ENCODE assay signal across 10 cellular contexts in the genomic region with DNA sequence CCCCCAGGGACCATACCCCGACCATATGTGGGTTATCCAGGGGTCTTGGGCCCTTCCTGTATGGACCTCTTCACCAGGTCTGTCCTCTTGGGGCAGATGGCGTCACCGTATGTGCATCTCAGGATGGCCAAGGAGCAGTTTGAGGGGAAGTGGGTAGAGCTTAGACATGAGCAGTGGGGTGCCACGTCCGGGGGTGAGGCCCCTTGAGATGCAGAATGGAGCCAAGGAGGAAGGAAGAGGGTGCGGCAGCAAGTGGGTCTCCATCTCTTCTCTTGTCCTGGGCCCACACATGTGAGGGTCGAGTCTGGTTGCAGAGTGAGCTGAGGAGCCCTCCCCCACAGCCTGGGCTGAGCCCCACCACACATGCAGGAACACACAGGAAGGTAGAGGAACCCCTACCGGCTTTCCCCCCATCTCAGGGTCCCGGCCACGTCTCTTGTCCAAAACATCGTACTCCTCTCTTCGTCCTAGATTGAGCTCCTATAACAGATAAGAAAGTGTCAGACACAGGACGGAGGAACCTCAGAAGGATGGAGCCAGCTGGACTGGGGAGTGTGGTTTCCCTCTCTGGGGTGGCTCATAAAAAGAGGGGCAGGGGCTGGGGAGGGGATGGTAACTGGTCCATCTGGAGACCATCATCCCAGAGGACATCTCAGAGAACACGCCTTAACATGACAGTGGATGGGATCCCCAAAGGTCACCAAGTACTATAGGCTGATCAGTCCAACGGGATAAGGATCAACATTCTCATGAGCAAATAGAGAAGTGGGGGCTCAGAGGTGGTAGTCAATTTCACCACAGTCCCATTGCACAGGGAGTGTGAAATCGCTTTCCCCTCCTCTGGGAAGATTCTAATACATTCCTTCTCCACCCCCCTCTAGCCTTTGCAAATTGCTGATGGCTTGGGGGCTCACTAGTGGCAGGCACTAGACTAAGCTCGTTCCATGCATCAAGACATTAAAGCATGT.
DNase-seq lines count a peak whose midpoint lies in the region; ATAC-seq, FAIRE-seq and TF ChIP-seq lines count a peak whose summit lies in the region.
"Had no signal": no experiment of that assay in that cellular context is flagged by ENCODE, and none has a peak within 500 bp of the region (broad histone marks: within the 10 kb centered on the region; RNA-seq: fewer than 3 reads in every experiment).

No MANE protein-coding gene starts in this region.

- TF ChIP-seq POLR2A in endothelial cell of umbilical vein (IDR thresholded peaks at IDR 0.05; ENCODE audit: low read depth, low read length): no peak

- peak; percentile 12 for ATAC-seq in T-helper 17 cell
- ATAC-seq in HG03354 (IDR thresholded peaks at IDR 0.05; ENCODE audit: poor library complexity, severe bottlenecking, unreplicated experiment): no peak
- ATAC-seq in HG03139 (IDR thresholded peaks at IDR 0.05; ENCODE audit: unreplicated experiment): no peak

- no peak overlapping the region for H2AFZ ChIP-seq in endothelial cell of umbilical vein (ENCODE audit: low read depth, low read length)
- H2AFZ ChIP-seq: parathyroid adenoma had no signal

- H3K79me2 ChIP-seq in endothelial cell of umbilical vein (ENCODE audit: control insufficient read depth, insufficient read depth, low read length): no peaks in the 10 kb centered on the region
- H3K79me2 ChIP-seq: parathyroid adenoma had no signal

- no peak for FAIRE-seq in endothelial cell of umbilical vein (lab: Jason Lieb, UNC)
- FAIRE-seq: colon had no signal

- no peaks in the 10 kb centered on the region for H4K20me1 ChIP-seq in endothelial cell of umbilical vein (replicated peaks; ENCODE audit: control insufficient read depth, extremely low read depth, insufficient read depth, low read length)

- H3K4me1 Mint-ChIP-seq in T-helper 17 cell: peaks cover 55% of the 10 kb centered on the region

- POLR2A ChIA-PET in endothelial cell of umbilical vein (lab: Charles Lee): no interaction called here
- POLR2A ChIA-PET in GM10248 (lab: Yijun Ruan, JAX): interaction anchor here (0.5 kb wide), 1 partner anchor 101 kb away, joined by 3 read pairs; no protein-coding TSS in a partner anchor

- H3K36me3 Mint-ChIP-seq in T-helper 17 cell (ENCODE audit: low read depth): peaks cover 11% of the 10 kb centered on the region

- no peaks in the 10 kb centered on the region for H3K9me3 ChIP-seq in T-helper 17 cell (ENCODE audit: control insufficient read depth, low read length, poor library complexity, severe bottlenecking)
- no peaks in the 10 kb centered on the region for H3K9me3 ChIP-seq in endothelial cell of umbilical vein (replicated peaks; ENCODE audit: control insufficient read depth, insufficient read depth, low read length)
- H3K9me3 ChIP-seq in skeletal muscle tissue (ENCODE audit: control insufficient read depth in 3 of 3, low read length in 3 of 3): no peaks in the 10 kb centered on the region

- CTCF ChIA-PET in endothelial cell of umbilical vein (lab: Charles Lee) (interaction anchor here (1.0 to 7.5 kb wide), 3 partner anchors 169 to 528 kb away, joined by 3 to 162 read pairs (median 4); no protein-coding TSS in a partner anchor), GM10248 (lab: Yijun Ruan, JAX) (interaction anchor here (0.9 to 4.9 kb wide), 12 partner anchors 10 to 379 kb away, joined by 3 to 23 read pairs (median 4); no protein-coding TSS in a partner anchor)

- H3K4me3 ChIP-seq in endothelial cell of umbilical vein (replicated peaks in 1 of 3; ENCODE audit: insufficient read depth in 1 of 3, low read depth in 1 of 3, low read length in 3 of 3) (no peak overlapping the region), skeletal muscle tissue (ENCODE audit: low read length in 3 of 3) (peak overlapping the region; percentile 54 to 76 (median 63))

- DNase-seq in activated gamma-delta T cell treated with Interleukin-2 at 50 U/mL for 16 hours (peak; percentile 56), activated gamma-delta T cell (lab: John Stamatoyannopoulos, UW) (no peak), T-helper 17 cell (no peak), endothelial cell of umbilical vein (ENCODE audit: low read depth, low spot score) (no peak), GM10248 (ENCODE audit: extremely low spot score) (no peak)

- H3K9ac ChIP-seq in endothelial cell of umbilical vein (replicated peaks; ENCODE audit: extremely low read depth, insufficient read depth, low read length) (no peak overlapping the region), skeletal muscle tissue (ENCODE audit: low read depth in 1 of 3, low read length in 3 of 3) (no peak overlapping the region)
- H3K9ac ChIP-seq: parathyroid adenoma had no signal

- BruUV-seq in endothelial cell of umbilical vein (replicated peaks; lab: Mats Ljungman, UMichigan): no TSS peak

- H3K36me3 ChIP-seq in endothelial cell of umbilical vein (ENCODE audit: control insufficient read depth in 2 of 2, extremely low read depth in 1 of 2, insufficient read depth in 2 of 2, low read length in 2 of 2): no peaks in the 10 kb centered on the region
- H3K36me3 ChIP-seq in skeletal muscle tissue (ENCODE audit: control insufficient read depth in 3 of 3, insufficient read depth in 3 of 3, low read length in 3 of 3): no peaks in the 10 kb centered on the region

- peak overlapping the region; percentile 94 for H3K27ac Mint-ChIP-seq in T-helper 17 cell

- H3K9me1 ChIP-seq in endothelial cell of umbilical vein (replicated peaks; ENCODE audit: control insufficient read depth, extremely low read depth, insufficient read depth, low read length): no peaks in the 10 kb centered on the region

- H3K27me3 ChIP-seq in endothelial cell of umbilical vein (ENCODE audit: control insufficient read depth in 2 of 2, insufficient read depth in 2 of 2, low read length in 2 of 2): no peaks in the 10 kb centered on the region
- peaks cover 0 to 19% (median 10%) of the 10 kb centered on the region in 3 donors for H3K27me3 ChIP-seq in skeletal muscle tissue (ENCODE audit: control insufficient read depth in 3 of 3, insufficient read depth in 3 of 3, low read length in 3 of 3)

- no peak overlapping the region for H3K27ac ChIP-seq in endothelial cell of umbilical vein (ENCODE audit: insufficient read depth, low read depth, low read length)
- H3K27ac ChIP-seq in skeletal muscle tissue (ENCODE audit: low read depth, low read length): no peak overlapping the region
- H3K27ac ChIP-seq: parathyroid adenoma had no signal

- H3K4me2 ChIP-seq in endothelial cell of umbilical vein (ENCODE audit: insufficient read depth, low read length): peak overlapping the region; percentile 27

- no peaks in the 10 kb centered on the region for H3K4me1 ChIP-seq in endothelial cell of umbilical vein (ENCODE audit: control insufficient read depth, extremely low read depth, insufficient read depth, low read length)
- H3K4me1 ChIP-seq in skeletal muscle tissue (ENCODE audit: control insufficient read depth in 3 of 3, insufficient read depth in 3 of 3, low read length in 3 of 3): peaks cover 8 to 11% (median 10%) of the 10 kb centered on the region in 3 donors
- H3K4me1 ChIP-seq: parathyroid adenoma had no signal

- dilution Hi-C loops in endothelial cell of umbilical vein (cut with MboI; ENCODE audit: extremely low pct_ligation_motif_present, low sequenced_read_pairs): no loop called here

- peak overlapping the region; percentile 84 for H3K4me3 Mint-ChIP-seq in T-helper 17 cell

- H3K27me3 Mint-ChIP-seq in T-helper 17 cell: no peaks in the 10 kb centered on the region

- TF ChIP-seq CTCF in endothelial cell of umbilical vein (IDR thresholded peaks at IDR 0.05; ENCODE audit: extremely low read depth in 1 of 2, insufficient read depth in 1 of 2, low read depth in 1 of 2, low read length in 2 of 2) (no peak), GM10248 (IDR thresholded peaks at IDR 0.05; ENCODE audit: control extremely low read depth, extremely low read depth, low read depth, missing control alignments) (no peak)

- intact Hi-C loops in endothelial cell of umbilical vein (cut with micrococcal nuclease): no loop called here

TF ChIP-seq in endothelial cell of umbilical vein, 7 proteins besides CTCF, POLR2A, EP300 and RAD21:
- no peak for TF ChIP-seq EZH2 (IDR thresholded peaks at IDR 0.05; ENCODE audit: borderline replicate concordance, low read depth, low read length, severe bottlenecking)
- TF ChIP-seq FOS (IDR thresholded peaks at IDR 0.05; ENCODE audit: borderline replicate concordance, insufficient read depth, low read length): no peak
- no peak for TF ChIP-seq JUN (IDR thresholded peaks at IDR 0.05; ENCODE audit: borderline replicate concordance, insufficient read depth, insufficient read length, low read depth)
- TF ChIP-seq, protein P1, sequence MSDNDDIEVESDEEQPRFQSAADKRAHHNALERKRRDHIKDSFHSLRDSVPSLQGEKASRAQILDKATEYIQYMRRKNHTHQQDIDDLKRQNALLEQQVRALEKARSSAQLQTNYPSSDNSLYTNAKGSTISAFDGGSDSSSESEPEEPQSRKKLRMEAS (IDR thresholded peaks at IDR 0.05; ENCODE audit: insufficient read depth, insufficient read length): no peak
- no peak for TF ChIP-seq MYC (IDR thresholded peaks at IDR 0.05; ENCODE audit: low read depth, low read length)
- no peak for TF ChIP-seq POLR2AphosphoS5 (IDR thresholded peaks at IDR 0.05; ENCODE audit: insufficient read depth, low read depth, low read length)
- no peak for TF ChIP-seq GATA2 (IDR thresholded peaks at IDR 0.05; ENCODE audit: insufficient read depth, insufficient read length, low read depth, low read length)

Comparison
In these comparisons a context has a peak if more than half of its experiments do, and no peak if none do; other contexts are left out.
1. H3K4me3 ChIP-seq: peak in skeletal muscle tissue (3 of 3); none in endothelial cell of umbilical vein (0 of 3).